In the genomic region with DNA sequence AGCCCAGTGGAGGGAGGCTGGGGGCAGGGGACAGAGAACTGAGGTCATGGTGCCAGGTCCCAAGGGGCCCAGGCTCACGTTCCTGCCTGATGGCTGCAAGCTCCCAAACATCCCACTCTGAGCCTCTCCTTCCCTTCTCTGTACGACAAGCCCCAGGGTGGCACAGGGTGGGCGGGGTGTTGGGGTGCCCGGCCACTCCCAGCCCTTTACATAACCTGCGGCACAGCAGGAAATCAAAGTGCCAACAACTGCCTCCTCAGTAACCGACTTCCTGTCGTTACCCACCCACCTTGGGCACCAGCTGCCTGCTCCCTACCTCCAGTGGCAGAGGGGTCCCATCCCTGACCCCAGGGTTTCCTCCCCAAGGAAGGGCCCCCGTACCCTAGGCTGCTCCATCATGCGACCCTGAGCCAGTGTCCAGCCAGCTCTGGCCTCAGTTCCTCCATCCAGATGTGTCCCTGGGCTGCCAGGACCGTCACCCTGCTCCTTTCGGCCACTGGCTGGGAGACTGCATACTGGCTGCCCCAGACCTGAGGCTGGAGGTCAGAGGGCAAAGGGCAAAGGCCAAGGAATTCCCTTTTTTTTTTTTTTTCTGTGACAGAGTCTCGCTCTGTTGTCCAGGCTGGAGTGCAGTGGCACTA, we compare ENCODE assay signal across 10 cellular contexts. TPM values are rescaled to one million over a fixed set of nuclear protein-coding genes. Genes with fewer than 3 reads are reported as not detected.
DNase-seq lines count a peak whose midpoint lies in the region; ATAC-seq lines count a peak whose summit lies in the region.
"Had no signal": no experiment of that assay in that cellular context is flagged by ENCODE, and none has a peak within 500 bp of the region (broad histone marks: within the 10 kb centered on the region; RNA-seq: fewer than 3 reads in every experiment).

No MANE protein-coding gene starts in this region.

- ATAC-seq in GM21786 (IDR thresholded peaks at IDR 0.05; ENCODE audit: unreplicated experiment): no peak
- ATAC-seq: PC-3 had no signal

- DNase-seq in DMS153 treated with DMSO at 0.1 percent for 48 hours (lab: John Stamatoyannopoulos, UW; ENCODE audit: unreplicated experiment) (peak; percentile 16), NCI-H2227 (lab: John Stamatoyannopoulos, UW; ENCODE audit: unreplicated experiment) (no peak), H4 (ENCODE audit: low spot score) (no peak), NK-92 (lab: John Stamatoyannopoulos, UW; ENCODE audit: unreplicated experiment) (no peak)
- DNase-seq in activated CD4-positive, alpha-beta T cell treated with anti-CD3 and anti-CD28 coated beads, Interleukin-2, amount 50 U/mL, for 48 hours: peak; percentile 44 to 55
- peak; percentile 47 for DNase-seq in stimulated activated CD4-positive, alpha-beta T cell treated with anti-CD3 and anti-CD28 coated beads, Interleukin-2, amount 100 ng/mL, for 24 hours
- DNase-seq: PC-3 had no signal

- H3K4me3 ChIP-seq in esophagus (ENCODE audit: low read depth in 1 of 2, low read length in 2 of 2): no peak overlapping the region

- 23 to 26% methylated on average over 12 of the region's 12 CpGs for WGBS in esophagus, 2 donors

- H3K9me3 ChIP-seq in esophagus (ENCODE audit: control insufficient read depth in 2 of 2, insufficient read depth in 1 of 2, low read depth in 1 of 2, low read length in 1 of 2): no peaks in the 10 kb centered on the region
- H3K9me3 ChIP-seq: neutrophil had no signal

- H3K36me3 ChIP-seq in esophagus (ENCODE audit: control insufficient read depth in 2 of 2, insufficient read depth in 2 of 2, low read length in 1 of 2): no peaks in the 10 kb centered on the region
- H3K36me3 ChIP-seq: neutrophil had no signal

- peak overlapping the region; percentile 84 to 88 for H3K27ac ChIP-seq in esophagus (ENCODE audit: low read depth in 2 of 2, low read length in 1 of 2)
- H3K27ac ChIP-seq: neutrophil had no signal

- no peaks in the 10 kb centered on the region for H3K27me3 ChIP-seq in esophagus (ENCODE audit: control insufficient read depth in 1 of 2, insufficient read depth in 2 of 2, low read length in 2 of 2)
- H3K27me3 ChIP-seq: neutrophil had no signal

- H3K4me1 ChIP-seq in esophagus (ENCODE audit: control insufficient read depth in 2 of 2, insufficient read depth in 2 of 2, low read length in 1 of 2): peaks cover 13 to 25% of the 10 kb centered on the region in 2 donors

RNA-seq across cellular contexts. Expression of a gene that starts 27.7 kb away (rescaled TPM):
- 10 to 100 TPM; 15.4 to 48.1 TPM for polyA plus RNA-seq in esophagus
- 19.8 and 20.0 TPM in 2 replicates for total RNA-seq in H4 (2014; rRNA removed; shearing (Covaris generic))

Comparison
In these comparisons a context has a peak if more than half of its experiments do, and no peak if none do; other contexts are left out.
1. DNase-seq: peak in DMS153 treated with DMSO at 0.1 percent for 48 hours (single experiment), activated CD4-positive, alpha-beta T cell treated with anti-CD3 and anti-CD28 coated beads, Interleukin-2, amount 50 U/mL, for 48 hours (2 of 2) and stimulated activated CD4-positive, alpha-beta T cell treated with anti-CD3 and anti-CD28 coated beads, Interleukin-2, amount 100 ng/mL, for 24 hours (2 of 2); none in NCI-H2227 (single experiment), H4 (single experiment) and NK-92 (single experiment).